22 cellular contexts compared by ENCODE assay signal in the genomic region with DNA sequence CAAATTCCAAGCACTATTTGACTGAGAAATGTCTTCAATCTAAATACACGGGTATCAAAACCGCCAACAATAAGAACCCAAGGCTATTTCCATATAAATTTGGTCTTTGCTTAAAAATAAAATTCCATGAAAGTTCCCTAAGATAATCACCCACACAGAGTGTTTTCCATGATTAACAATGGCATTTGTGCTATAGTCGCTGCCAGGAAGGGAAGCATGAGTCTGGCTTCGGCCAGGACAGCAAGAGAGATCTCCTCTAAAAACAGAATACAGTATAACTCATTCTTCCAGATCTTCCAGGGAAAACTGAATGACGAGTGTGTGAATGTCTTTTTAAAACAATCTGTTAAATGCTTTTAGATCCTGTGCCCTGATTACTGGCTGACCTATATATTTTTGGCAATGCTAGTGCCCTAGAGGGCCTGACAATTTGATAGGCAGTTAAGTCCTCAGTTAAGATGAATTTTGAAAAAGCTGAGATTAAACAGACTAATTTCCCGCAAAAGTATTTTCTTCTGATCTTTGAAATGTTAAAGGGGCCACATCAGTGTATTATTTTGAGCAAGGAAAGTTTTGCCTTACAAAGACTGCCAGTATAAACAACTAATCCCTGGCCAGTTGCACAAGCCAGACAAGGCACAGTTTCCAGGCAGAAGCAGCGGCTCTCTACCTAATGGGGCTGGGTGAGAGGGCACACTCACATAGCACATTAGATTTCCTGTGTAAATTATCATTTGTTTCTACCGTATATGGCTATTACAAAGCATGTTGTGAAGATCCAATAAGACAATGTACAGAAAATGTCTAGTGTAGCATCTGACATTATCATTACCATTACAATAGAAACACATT.
DNase-seq lines count a peak whose midpoint lies in the region; ATAC-seq and TF ChIP-seq lines count a peak whose summit lies in the region.
"Had no signal": no experiment of that assay in that cellular context is flagged by ENCODE, and none has a peak within 500 bp of the region (broad histone marks: within the 10 kb centered on the region; RNA-seq: fewer than 3 reads in every experiment).

No MANE protein-coding gene starts in this region.

- TF ChIP-seq POLR2A in heart left ventricle (IDR thresholded peaks at IDR 0.05), result no peak

- no peaks in the 10 kb centered on the region for H3K27me3 ChIP-seq in heart left ventricle
- peaks cover 10% of the 10 kb centered on the region for H3K27me3 ChIP-seq in left ventricle myocardium inferior (ENCODE audit: low read depth)
- H3K27me3 ChIP-seq in dorsolateral prefrontal cortex, result no peaks in the 10 kb centered on the region
- no peaks in the 10 kb centered on the region for H3K27me3 ChIP-seq in neural progenitor cell
- no peaks in the 10 kb centered on the region for H3K27me3 ChIP-seq in thoracic aorta (replicated peaks; ENCODE audit: insufficient read depth)
- H3K27me3 ChIP-seq: colonic mucosa, upper lobe of left lung had no signal

- H3K36me3 Mint-ChIP-seq in neural progenitor cell, result no peaks in the 10 kb centered on the region
- no peaks in the 10 kb centered on the region for H3K36me3 Mint-ChIP-seq in activated CD4-positive, alpha-beta T cell treated with anti-CD3 and anti-CD28 coated beads for 36 hours (ENCODE audit: low read depth)
- H3K36me3 Mint-ChIP-seq: activated naive CD8-positive, alpha-beta T cell; mesothelial cell of epicardium had no signal

- no peak overlapping the region for H3K4me3 ChIP-seq in heart left ventricle
- no peak overlapping the region for H3K4me3 ChIP-seq in left ventricle myocardium inferior
- no peak overlapping the region for H3K4me3 ChIP-seq in dorsolateral prefrontal cortex
- no peak overlapping the region for H3K4me3 ChIP-seq in neural progenitor cell
- H3K4me3 ChIP-seq in thoracic aorta, result peak overlapping the region; percentile 0
- H3K4me3 ChIP-seq: colonic mucosa, GM23248, prostate gland, upper lobe of left lung had no signal

- H3K9me3 ChIP-seq in heart left ventricle (no peaks in the 10 kb centered on the region), left ventricle myocardium inferior (replicated peaks) (no peaks in the 10 kb centered on the region), neural progenitor cell (ENCODE audit: low read depth) (no peaks in the 10 kb centered on the region), thoracic aorta (no peaks in the 10 kb centered on the region)
- H3K9me3 ChIP-seq: colonic mucosa, prostate gland, upper lobe of left lung had no signal

- WGBS in heart left ventricle, 4 donors, result 52 to 62% (median 56%) methylated on average over 8 of the region's 8 CpGs

- H2AFZ ChIP-seq in neural progenitor cell (replicated peaks), result peak overlapping the region; percentile 38
- H2AFZ ChIP-seq: GM23248 had no signal

- H3K4me3 Mint-ChIP-seq in neural progenitor cell, result no peak overlapping the region
- H3K4me3 Mint-ChIP-seq in activated CD4-positive, alpha-beta T cell treated with anti-CD3 and anti-CD28 coated beads for 36 hours, result no peak overlapping the region
- H3K4me3 Mint-ChIP-seq: activated naive CD8-positive, alpha-beta T cell; B cell; mesothelial cell of epicardium had no signal

- ATAC-seq in heart left ventricle, result peak in 3 of 4 donors; percentile 46 to 57 (median 48)
- no peak for ATAC-seq in thoracic aorta (ENCODE audit: insufficient number of reproducible peaks, low FRiP score, low read depth)
- ATAC-seq in GM21825 (IDR thresholded peaks at IDR 0.05; ENCODE audit: unreplicated experiment), result no peak
- no peak for ATAC-seq in activated CD4-positive, alpha-beta T cell treated with anti-CD3 and anti-CD28 coated beads for 36 hours

- DNase-seq in heart left ventricle (no peak), left ventricle myocardium inferior (no peak), dorsolateral prefrontal cortex (no peak), neural progenitor cell (ENCODE audit: low spot score) (no peak), thoracic aorta (ENCODE audit: low spot score) (no peak), NCI-H226 (no peak)
- DNase-seq in activated CD4-positive, alpha-beta T cell treated with anti-CD3 and anti-CD28 coated beads for 36 hours, result no peak
- DNase-seq: activated CD4-positive, CD25-positive, alpha-beta regulatory T cell treated with anti-CD3 and anti-CD28 coated beads, Interleukin-2, amount 50 U/mL, for 72 hours; colonic mucosa; EL; GM23248; NCI-H1092 treated with DMSO at 0.1 percent for 48 hours; NCI-H1930; NCI-H82; stimulated activated CD4-positive, alpha-beta T cell treated with anti-CD3 and anti-CD28 coated beads, Interleukin-2, amount 100 ng/mL, for 48 hours; stimulated activated naive CD4-positive, alpha-beta T cell; upper lobe of left lung had no signal

- no peaks in the 10 kb centered on the region for H3F3A ChIP-seq in neural progenitor cell (ENCODE audit: low read depth)

- H4K20me1 ChIP-seq in neural progenitor cell (ENCODE audit: low read depth), result no peaks in the 10 kb centered on the region

- intact Hi-C loops in heart left ventricle (cut with DNase I) (no loop called here), left ventricle myocardium inferior (cut with micrococcal nuclease) (no loop called here), dorsolateral prefrontal cortex (cut with DNase I) (no loop called here)
- intact Hi-C loops in activated CD4-positive, alpha-beta T cell treated with anti-CD3 and anti-CD28 coated beads for 36 hours (cut with DNase I, micrococcal nuclease), result no loop called here

- H3K27ac ChIP-seq in heart left ventricle (peak overlapping the region in 1 of 12 donors; percentile 54), left ventricle myocardium inferior (replicated peaks) (no peak overlapping the region), dorsolateral prefrontal cortex (peak overlapping the region in 31 of 59 donors; percentile 1 to 81 (median 28)), neural progenitor cell (no peak overlapping the region), thoracic aorta (peak overlapping the region; percentile 36 to 59)
- H3K27ac ChIP-seq: colonic mucosa, GM23248, upper lobe of left lung had no signal

- no peaks in the 10 kb centered on the region for H3K27me3 Mint-ChIP-seq in neural progenitor cell (ENCODE audit: insufficient read depth, low read depth)
- peaks cover 2% of the 10 kb centered on the region for H3K27me3 Mint-ChIP-seq in activated CD4-positive, alpha-beta T cell treated with anti-CD3 and anti-CD28 coated beads for 36 hours
- H3K27me3 Mint-ChIP-seq: activated naive CD8-positive, alpha-beta T cell; B cell had no signal

- H3K36me3 ChIP-seq in heart left ventricle (no peaks in the 10 kb centered on the region), left ventricle myocardium inferior (no peaks in the 10 kb centered on the region), neural progenitor cell (no peaks in the 10 kb centered on the region), thoracic aorta (no peaks in the 10 kb centered on the region)
- H3K36me3 ChIP-seq: colonic mucosa, prostate gland, upper lobe of left lung had no signal

- POLR2A ChIA-PET in activated CD4-positive, alpha-beta T cell treated with anti-CD3 and anti-CD28 coated beads for 36 hours (lab: Charles Lee), result no interaction called here

- no peak overlapping the region for H3K9ac ChIP-seq in neural progenitor cell
- H3K9ac ChIP-seq: GM23248 had no signal

- H3K4me1 Mint-ChIP-seq in neural progenitor cell, result peaks cover 26% of the 10 kb centered on the region
- peaks cover 27% of the 10 kb centered on the region for H3K4me1 Mint-ChIP-seq in activated CD4-positive, alpha-beta T cell treated with anti-CD3 and anti-CD28 coated beads for 36 hours

- H3K4me1 ChIP-seq in heart left ventricle, result peaks cover 0 to 7% (median 0%) of the 10 kb centered on the region in 12 donors
- H3K4me1 ChIP-seq in left ventricle myocardium inferior, result no peaks in the 10 kb centered on the region
- H3K4me1 ChIP-seq in neural progenitor cell, result peaks cover 5% of the 10 kb centered on the region
- peaks cover 6 to 46% of the 10 kb centered on the region in 2 donors for H3K4me1 ChIP-seq in thoracic aorta (ENCODE audit: control insufficient read depth in 1 of 2, low read depth in 2 of 2)
- H3K4me1 ChIP-seq: colonic mucosa, prostate gland, upper lobe of left lung had no signal

- H3K27ac Mint-ChIP-seq in neural progenitor cell, result no peak overlapping the region
- H3K27ac Mint-ChIP-seq in activated CD4-positive, alpha-beta T cell treated with anti-CD3 and anti-CD28 coated beads for 36 hours, result no peak overlapping the region
- H3K27ac Mint-ChIP-seq: activated naive CD8-positive, alpha-beta T cell; B cell; mesothelial cell of epicardium had no signal

- no peaks in the 10 kb centered on the region for H3K9me3 Mint-ChIP-seq in neural progenitor cell
- H3K9me3 Mint-ChIP-seq in activated CD4-positive, alpha-beta T cell treated with anti-CD3 and anti-CD28 coated beads for 36 hours (ENCODE audit: low read depth), result no peaks in the 10 kb centered on the region
- H3K9me3 Mint-ChIP-seq: mesothelial cell of epicardium had no signal

- H3K79me2 ChIP-seq in neural progenitor cell (ENCODE audit: low read depth), result no peaks in the 10 kb centered on the region

- CTCF ChIA-PET in activated CD4-positive, alpha-beta T cell treated with anti-CD3 and anti-CD28 coated beads for 36 hours (lab: Charles Lee), result no interaction called here

- no peak for TF ChIP-seq CTCF in heart left ventricle (IDR thresholded peaks at IDR 0.05)
- no peak for TF ChIP-seq CTCF in left ventricle myocardium inferior (IDR thresholded peaks at IDR 0.05; ENCODE audit: borderline replicate concordance)
- TF ChIP-seq CTCF in dorsolateral prefrontal cortex (IDR thresholded peaks at IDR 0.05 in 54 of 56, conservative IDR thresholded peaks at IDR 0.05 in 2 of 56; ENCODE audit: low read depth in 1 of 56, partially characterized antibody in 56 of 56), result no peak
- no peak for TF ChIP-seq CTCF in neural progenitor cell (IDR thresholded peaks at IDR 0.05)
- no peak for TF ChIP-seq CTCF in thoracic aorta (IDR thresholded peaks at IDR 0.05)

- H3K4me2 ChIP-seq in neural progenitor cell, result no peak overlapping the region

Comparison
In these comparisons a context has a peak if more than half of its experiments do, and no peak if none do; other contexts are left out.
1. ATAC-seq: peak in heart left ventricle (3 of 4); none in thoracic aorta (single experiment), GM21825 (single experiment) and activated CD4-positive, alpha-beta T cell treated with anti-CD3 and anti-CD28 coated beads for 36 hours (single experiment).
2. H3K27ac ChIP-seq: peak in dorsolateral prefrontal cortex (31 of 59) and thoracic aorta (2 of 2); none in left ventricle myocardium inferior (single experiment) and neural progenitor cell (single experiment).